ENCODE assay signal across 8 cellular contexts in genomic region chr12:108854453-108855283, GRCh38. TPM values are rescaled to one million over a fixed set of nuclear protein-coding genes. Genes with fewer than 3 reads are reported as not detected.
DNase-seq lines count a peak whose midpoint lies in the region; ATAC-seq and TF ChIP-seq lines count a peak whose summit lies in the region.

No MANE protein-coding gene starts in this region.

- peak overlapping the region; percentile 37; the same call in 1 of the 2 replicates for H3K4me3 ChIP-seq in PC-9
- peak overlapping the region; percentile 99 for H3K4me3 ChIP-seq in endodermal cell (ENCODE audit: low read length)

- H3K9me3 Mint-ChIP-seq in endodermal cell (peaks cover 8% of the 10 kb centered on the region), neural crest cell (peaks cover 3% of the 10 kb centered on the region)

- no peaks in the 10 kb centered on the region for H3K9me2 ChIP-seq in PC-9 (ENCODE audit: insufficient read depth)

- TF ChIP-seq CTCF in PC-9 (conservative IDR thresholded peaks at IDR 0.05) = no peak
- TF ChIP-seq CTCF in endodermal cell (conservative IDR thresholded peaks at IDR 0.05) = no peak
- TF ChIP-seq CTCF in neural crest cell (conservative IDR thresholded peaks at IDR 0.05) = no peak

- H3K4me1 ChIP-seq in PC-9 (replicated peaks; ENCODE audit: insufficient read depth) (peaks cover 41% of the 10 kb centered on the region), endodermal cell (ENCODE audit: control insufficient read depth, insufficient read depth, low read length) (peaks cover 4% of the 10 kb centered on the region)

- POLR2A ChIA-PET in PC-9 (lab: Charles Lee; ENCODE audit: unreplicated experiment) = no interaction called here

- H2AFZ ChIP-seq in PC-9 = no peak overlapping the region

- H3K36me3 Mint-ChIP-seq in endodermal cell (ENCODE audit: low read depth) = peaks cover 38% of the 10 kb centered on the region
- peaks cover 17% of the 10 kb centered on the region for H3K36me3 Mint-ChIP-seq in neural crest cell (ENCODE audit: low read depth)

- no peaks in the 10 kb centered on the region for H3K36me3 ChIP-seq in PC-9 (ENCODE audit: low read depth)
- H3K36me3 ChIP-seq in endodermal cell (ENCODE audit: control insufficient read depth, insufficient read depth, low read length) = peaks cover 34% of the 10 kb centered on the region

- no peaks in the 10 kb centered on the region for H3K9me3 ChIP-seq in PC-9 (ENCODE audit: insufficient read depth, low read depth)
- peaks cover 8% of the 10 kb centered on the region for H3K9me3 ChIP-seq in endodermal cell (ENCODE audit: control insufficient read depth, low read length)

- ATAC-seq in GM21786 (IDR thresholded peaks at IDR 0.05; ENCODE audit: unreplicated experiment) = no peak

- H3K9ac ChIP-seq in endodermal cell (ENCODE audit: extremely low read depth, low read length, poor library complexity, severe bottlenecking) = no peak overlapping the region

- intact Hi-C loops in PC-9 (cut with micrococcal nuclease; ENCODE audit: unreplicated experiment) = loop anchor here (1.0 to 5.0 kb wide), 6 partner anchors 16 to 198 kb away; partner anchors contain the start of genes CORO1C and USP30

- H3K4me1 Mint-ChIP-seq in endodermal cell (peaks cover 28% of the 10 kb centered on the region), neural crest cell (peaks cover 62% of the 10 kb centered on the region)

- BruUV-seq in PC-9 (replicated peaks; lab: Mats Ljungman, UMichigan) = TSS peak; percentile 55

- CTCF ChIA-PET in PC-9 (lab: Charles Lee) = no interaction called here

- H3K4me3 Mint-ChIP-seq in endodermal cell (no peak overlapping the region), neural crest cell (peak overlapping the region; percentile 74)

- H3K27ac ChIP-seq in PC-9 = peak overlapping the region; percentile 92
- no peak overlapping the region for H3K27ac ChIP-seq in endodermal cell (ENCODE audit: low read depth, low read length)

- H3K4me2 ChIP-seq in PC-9 = peak overlapping the region; percentile 94

- peaks cover 51% of the 10 kb centered on the region for H3K79me2 ChIP-seq in PC-9 (ENCODE audit: low read depth)

- 91 to 96% methylated on average over 6 to 13 of the region's 13 CpGs for WGBS in endodermal cell (ENCODE audit: insufficient coverage in 1 of 2, insufficient read length in 1 of 2), 2 experiments

- peaks cover 50% of the 10 kb centered on the region for H3F3A ChIP-seq in PC-9 (ENCODE audit: insufficient read depth, low read depth)

- peaks cover 14% of the 10 kb centered on the region for H3K27me3 Mint-ChIP-seq in endodermal cell (ENCODE audit: insufficient read depth)
- peaks cover 14% of the 10 kb centered on the region for H3K27me3 Mint-ChIP-seq in neural crest cell (ENCODE audit: low read depth)

- H3K27ac Mint-ChIP-seq in endodermal cell = no peak overlapping the region
- H3K27ac Mint-ChIP-seq in neural crest cell (ENCODE audit: unreplicated experiment) = peak overlapping the region; percentile 79

- H3K27me3 ChIP-seq in PC-9 (ENCODE audit: insufficient read depth, low read depth) (no peaks in the 10 kb centered on the region), endodermal cell (ENCODE audit: control insufficient read depth, insufficient read depth, low read length, poor library complexity, severe bottlenecking) (no peaks in the 10 kb centered on the region)

- DNase-seq in GM03348 (ENCODE audit: low spot score) = peak; percentile 73
- peak; percentile 53 to 88 for DNase-seq in PC-9
- no peak for DNase-seq in endodermal cell
- DNase-seq in neural crest cell (ENCODE audit: low read depth, low spot score) = no peak
- DNase-seq in GDM1 (lab: John Stamatoyannopoulos, UW) = no peak
- no peak for DNase-seq in central memory CD4-positive, alpha-beta T cell
- DNase-seq in SKM-1 treated with dmso at 0.1 percent for 144 hours (lab: John Stamatoyannopoulos, UW; ENCODE audit: unreplicated experiment) = no peak

- H4K20me1 ChIP-seq in PC-9 (ENCODE audit: insufficient read depth) = no peaks in the 10 kb centered on the region

RNA-seq across cellular contexts. Expression of gene SSH1, which starts 2.7 kb away (rescaled TPM):
- total RNA-seq in PC-9 (2021) (54.5 and 62.1 TPM in 2 replicates), endodermal cell (10 to 100 TPM; 27.1 to 28.3 TPM), neural crest cell (32.9 and 34.3 TPM in 2 replicates)
- polyA plus RNA-seq in endodermal cell (2013, experiment 1 of 2) = 16.6 TPM
- 20.3 TPM for polyA plus RNA-seq in endodermal cell (2013, experiment 2 of 2)

RNA-seq across cellular contexts. Expression of gene DAO, which starts 25.2 kb away (rescaled TPM):
- not detected in 2 replicates for total RNA-seq in PC-9 (2021)
- total RNA-seq in endodermal cell = not detected
- polyA plus RNA-seq in endodermal cell (2013, experiment 1 of 2) = not detected
- not detected for polyA plus RNA-seq in endodermal cell (2013, experiment 2 of 2)
- not detected in 2 replicates for total RNA-seq in neural crest cell

Comparison
In these comparisons a context has a peak if more than half of its experiments do, and no peak if none do; other contexts are left out.
1. DNase-seq: peak in GM03348 (single experiment) and PC-9 (2 of 2); none in endodermal cell (single experiment), neural crest cell (single experiment), GDM1 (single experiment), central memory CD4-positive, alpha-beta T cell (single experiment) and SKM-1 treated with dmso at 0.1 percent for 144 hours (single experiment).